8 cellular contexts compared by ENCODE assay signal in genomic region chr1:40257688-40258444, GRCh38. TPM values are rescaled to one million over a fixed set of nuclear protein-coding genes. Genes with fewer than 3 reads are reported as not detected.
DNase-seq lines count a peak whose midpoint lies in the region; ATAC-seq and TF ChIP-seq lines count a peak whose summit lies in the region.

Gene ZMPSTE24, plus strand, starts transcription at chr1:40258236. Its CDS starts 36 bp downstream, at chr1:40258272.

- H3K4me3 Mint-ChIP-seq in T-helper 1 cell treated with Interleukin-12 subunit alpha and Interleukin-12 subunit beta and Interleukin-4 antibody, amounts not matched to agents 30 μg/mL and 1 μg/mL, for 36 hours = peak within 1 kb of the TSS; percentile 94

- H3K4me1 ChIP-seq in upper lobe of right lung = peaks cover 21% of the 10 kb centered on the region

- peak; percentile 91 for DNase-seq in GM13976 (ENCODE audit: low spot score)
- DNase-seq in NCI-H1694 (lab: John Stamatoyannopoulos, UW) = peak; percentile 95
- peak; percentile 91 for DNase-seq in amniotic stem cell (lab: John Stamatoyannopoulos, UW)
- DNase-seq in left cardiac atrium = peak; percentile 95
- DNase-seq in posterior vena cava (ENCODE audit: low spot score) = peak; percentile 99
- DNase-seq in upper lobe of right lung = peak; percentile 97

- peak within 1 kb of the TSS; percentile 98 for H3K27ac Mint-ChIP-seq in T-helper 1 cell treated with Interleukin-12 subunit alpha and Interleukin-12 subunit beta and Interleukin-4 antibody, amounts not matched to agents 30 μg/mL and 1 μg/mL, for 36 hours

- H3K4me3 ChIP-seq in upper lobe of right lung = peak within 1 kb of the TSS; percentile 99

- H3K27me3 Mint-ChIP-seq in T-helper 1 cell treated with Interleukin-12 subunit alpha and Interleukin-12 subunit beta and Interleukin-4 antibody, amounts not matched to agents 30 μg/mL and 1 μg/mL, for 36 hours (ENCODE audit: low read depth) = no peaks in the 10 kb centered on the region

- intact Hi-C loops in left cardiac atrium (cut with DNase I) = no loop called here
- intact Hi-C loops in posterior vena cava (cut with DNase I) = no loop called here
- intact Hi-C loops in upper lobe of right lung (cut with DNase I) = no loop called here

- peaks cover 23% of the 10 kb centered on the region for H3K4me1 Mint-ChIP-seq in T-helper 1 cell treated with Interleukin-12 subunit alpha and Interleukin-12 subunit beta and Interleukin-4 antibody, amounts not matched to agents 30 μg/mL and 1 μg/mL, for 36 hours (ENCODE audit: low read depth)

- in situ Hi-C loops in GM13976 (cut with MboI; ENCODE audit: low sequenced_read_pairs, unreplicated experiment) = no loop called here

- no peak for TF ChIP-seq CTCF in GM13976 (IDR thresholded peaks at IDR 0.05; ENCODE audit: borderline replicate concordance, control extremely low read depth, extremely low read depth, insufficient read depth, missing control alignments)
- no peak for TF ChIP-seq CTCF in upper lobe of right lung (IDR thresholded peaks at IDR 0.05)

- peak within 1 kb of the TSS; percentile 94 for H3K27ac ChIP-seq in upper lobe of right lung

- no peaks in the 10 kb centered on the region for H3K9me3 ChIP-seq in upper lobe of right lung

- ATAC-seq in HG02870 (IDR thresholded peaks at IDR 0.05; ENCODE audit: unreplicated experiment) = peak; percentile 86
- ATAC-seq in left cardiac atrium = peak; percentile 99 to 100
- peak; percentile 99 for ATAC-seq in upper lobe of right lung

- peaks cover 30% of the 10 kb centered on the region for H3K36me3 Mint-ChIP-seq in T-helper 1 cell treated with Interleukin-12 subunit alpha and Interleukin-12 subunit beta and Interleukin-4 antibody, amounts not matched to agents 30 μg/mL and 1 μg/mL, for 36 hours (ENCODE audit: low read depth)

- no peaks in the 10 kb centered on the region for H3K27me3 ChIP-seq in upper lobe of right lung

- H3K9me3 Mint-ChIP-seq in T-helper 1 cell treated with Interleukin-12 subunit alpha and Interleukin-12 subunit beta and Interleukin-4 antibody, amounts not matched to agents 30 μg/mL and 1 μg/mL, for 36 hours = no peaks in the 10 kb centered on the region

- peaks cover 28% of the 10 kb centered on the region for H3K36me3 ChIP-seq in upper lobe of right lung

RNA-seq across cellular contexts. Expression of gene ZMPSTE24, which starts in this region (rescaled TPM):
- total RNA-seq in left cardiac atrium (10 to 100 TPM; 33.7 to 42.0 TPM), posterior vena cava (10 to 100 TPM; 42.3 to 51.4 TPM), upper lobe of right lung (39.9 TPM)

Comparison
In these comparisons a context has a peak if more than half of its experiments do, and no peak if none do; other contexts are left out.
1. Peak in every context shown above with its lines: DNase-seq, ATAC-seq, H3K4me3 ChIP-seq and H3K27ac ChIP-seq.